ENCODE assay signal across 13 cellular contexts in genomic region chr3:125148016-125148812, GRCh38.
DNase-seq lines count a peak whose midpoint lies in the region; ATAC-seq and TF ChIP-seq lines count a peak whose summit lies in the region.
"Had no signal": no experiment of that assay in that cellular context is flagged by ENCODE, and none has a peak within 500 bp of the region (broad histone marks: within the 10 kb centered on the region; RNA-seq: fewer than 3 reads in every experiment).

No MANE protein-coding gene starts in this region.

- 87 to 92% methylated on average over 7 of the region's 7 CpGs for WGBS in heart right ventricle, 2 donors
- 87% methylated on average over 7 of the region's 7 CpGs for WGBS in liver

- in situ Hi-C loops in GM13976 (cut with MboI; ENCODE audit: low sequenced_read_pairs, unreplicated experiment), result no loop called here

- H3K36me3 ChIP-seq in heart right ventricle (no peaks in the 10 kb centered on the region), WERI-Rb-1 (no peaks in the 10 kb centered on the region), liver (ENCODE audit: control insufficient read depth in 4 of 4, insufficient read depth in 3 of 4, low read depth in 1 of 4, low read length in 3 of 4) (no peaks in the 10 kb centered on the region), tibial artery (no peaks in the 10 kb centered on the region)

- ATAC-seq in heart right ventricle (peak in 1 of 8 donors; percentile 25), GM21576 (IDR thresholded peaks at IDR 0.05; ENCODE audit: unreplicated experiment) (no peak)

- TF ChIP-seq CTCF in heart right ventricle (IDR thresholded peaks at IDR 0.05) (no peak), WERI-Rb-1 (IDR thresholded peaks at IDR 0.05; ENCODE audit: low read depth, low read length) (no peak), liver (IDR thresholded peaks at IDR 0.05; ENCODE audit: low read depth, low read length, missing input control) (no peak), tibial artery (IDR thresholded peaks at IDR 0.05) (no peak), GM13976 (IDR thresholded peaks at IDR 0.05; ENCODE audit: borderline replicate concordance, control extremely low read depth, extremely low read depth, insufficient read depth, missing control alignments) (no peak)

- H3K4me3 ChIP-seq in heart right ventricle (no peak overlapping the region), WERI-Rb-1 (ENCODE audit: low read depth, low read length) (no peak overlapping the region), liver (ENCODE audit: low read depth in 1 of 3, low read length in 3 of 3) (no peak overlapping the region), tibial artery (no peak overlapping the region)
- H3K4me3 ChIP-seq: smooth muscle cell had no signal

- no peak overlapping the region for H3K9ac ChIP-seq in liver (ENCODE audit: low read depth in 1 of 2, low read length in 2 of 2)

- peaks cover 25 to 87% (median 70%) of the 10 kb centered on the region in 9 donors for H3K4me1 ChIP-seq in heart right ventricle
- H3K4me1 ChIP-seq in liver (ENCODE audit: control insufficient read depth in 4 of 4, insufficient read depth in 4 of 4, low read length in 3 of 4), result peaks cover 0 to 13% (median 8%) of the 10 kb centered on the region in 4 donors
- H3K4me1 ChIP-seq in tibial artery, result peaks cover 0 to 69% (median 43%) of the 10 kb centered on the region in 4 donors

- TF ChIP-seq RAD21 in liver (IDR thresholded peaks at IDR 0.05), result peak; percentile 6 to 24

- intact Hi-C loops in heart right ventricle (cut with DNase I), result loop anchor here in 1 of 10 donors (5.0 kb wide), 1 partner anchor 151 kb away; no protein-coding TSS in a partner anchor
- intact Hi-C loops in cardiac septum (cut with DNase I), result no loop called here
- intact Hi-C loops in tibial artery (cut with DNase I; ENCODE audit: low total_unique reads), result loop anchor here (10.0 kb wide), 1 partner anchor 93 kb away; the partner anchor contains the start of gene HEG1

- H3K27me3 ChIP-seq in heart right ventricle (no peaks in the 10 kb centered on the region), WERI-Rb-1 (ENCODE audit: insufficient read depth, low read depth, severe bottlenecking) (no peaks in the 10 kb centered on the region), liver (ENCODE audit: control insufficient read depth in 4 of 4, insufficient read depth in 4 of 4, low read length in 3 of 4) (no peaks in the 10 kb centered on the region), tibial artery (no peaks in the 10 kb centered on the region)

- H3K9me3 ChIP-seq in heart right ventricle (no peaks in the 10 kb centered on the region), WERI-Rb-1 (ENCODE audit: severe bottlenecking) (no peaks in the 10 kb centered on the region), liver (ENCODE audit: control insufficient read depth in 4 of 4, low read length in 3 of 4) (no peaks in the 10 kb centered on the region), tibial artery (no peaks in the 10 kb centered on the region)
- H3K9me3 ChIP-seq: Caco-2 had no signal

- DNase-seq in heart right ventricle, result no peak
- no peak for DNase-seq in cardiac septum (ENCODE audit: low spot score)
- no peak for DNase-seq in WERI-Rb-1
- no peak for DNase-seq in tibial artery
- no peak for DNase-seq in COLO668 (lab: John Stamatoyannopoulos, UW; ENCODE audit: unreplicated experiment)
- no peak for DNase-seq in GM13976 (ENCODE audit: low spot score)
- DNase-seq: activated T-cell treated with anti-CD3 and anti-CD28 coated beads, Interleukin-2, amount 50 U/mL, for 1 hour; amniotic stem cell; Caco-2; NCI-H1436 had no signal

- H3K27ac ChIP-seq in heart right ventricle, result peak overlapping the region in 6 of 10 donors; percentile 8 to 92 (median 47)
- peak overlapping the region; percentile 66 for H3K27ac ChIP-seq in WERI-Rb-1
- no peak overlapping the region for H3K27ac ChIP-seq in liver (ENCODE audit: low read depth in 1 of 2, low read length in 2 of 2)
- peak overlapping the region; percentile 64 to 66 for H3K27ac ChIP-seq in tibial artery

TF ChIP-seq in liver, 16 proteins besides CTCF, POLR2A, EP300 and RAD21:
- no peak for TF ChIP-seq ZBTB33 (IDR thresholded peaks at IDR 0.05)
- no peak for TF ChIP-seq TAF1 (conservative IDR thresholded peaks at IDR 0.05)
- peak in 1 of 2 donors; percentile 15 for TF ChIP-seq RXRA (IDR thresholded peaks at IDR 0.05)
- no peak for TF ChIP-seq YY1 (IDR thresholded peaks at IDR 0.05)
- no peak for TF ChIP-seq ATF3 (IDR thresholded peaks at IDR 0.05)
- TF ChIP-seq EGR1 (IDR thresholded peaks at IDR 0.05; ENCODE audit: low read depth in 2 of 2), result no peak
- TF ChIP-seq REST (IDR thresholded peaks at IDR 0.05), result no peak
- TF ChIP-seq MAX (IDR thresholded peaks at IDR 0.05), result no peak
- no peak for TF ChIP-seq JUND (IDR thresholded peaks at IDR 0.05)
- no peak for TF ChIP-seq HNF4G (IDR thresholded peaks at IDR 0.05)
- TF ChIP-seq GABPA (IDR thresholded peaks at IDR 0.05 in 1 of 2, conservative IDR thresholded peaks at IDR 0.05 in 1 of 2), result no peak
- TF ChIP-seq FOXA2 (IDR thresholded peaks at IDR 0.05), result no peak
- no peak for TF ChIP-seq SP1 (IDR thresholded peaks at IDR 0.05)
- peak; percentile 7 for TF ChIP-seq NR2F2 (IDR thresholded peaks at IDR 0.05)
- peak; percentile 8 to 59 for TF ChIP-seq HNF4A (conservative IDR thresholded peaks at IDR 0.05)
- no peak for TF ChIP-seq FOXA1 (IDR thresholded peaks at IDR 0.05)

Comparison
In these comparisons a context has a peak if more than half of its experiments do, and no peak if none do; other contexts are left out.
1. H3K27ac ChIP-seq: peak in heart right ventricle (6 of 10), WERI-Rb-1 (single experiment) and tibial artery (2 of 2); none in liver (0 of 2).